In the genomic region with DNA sequence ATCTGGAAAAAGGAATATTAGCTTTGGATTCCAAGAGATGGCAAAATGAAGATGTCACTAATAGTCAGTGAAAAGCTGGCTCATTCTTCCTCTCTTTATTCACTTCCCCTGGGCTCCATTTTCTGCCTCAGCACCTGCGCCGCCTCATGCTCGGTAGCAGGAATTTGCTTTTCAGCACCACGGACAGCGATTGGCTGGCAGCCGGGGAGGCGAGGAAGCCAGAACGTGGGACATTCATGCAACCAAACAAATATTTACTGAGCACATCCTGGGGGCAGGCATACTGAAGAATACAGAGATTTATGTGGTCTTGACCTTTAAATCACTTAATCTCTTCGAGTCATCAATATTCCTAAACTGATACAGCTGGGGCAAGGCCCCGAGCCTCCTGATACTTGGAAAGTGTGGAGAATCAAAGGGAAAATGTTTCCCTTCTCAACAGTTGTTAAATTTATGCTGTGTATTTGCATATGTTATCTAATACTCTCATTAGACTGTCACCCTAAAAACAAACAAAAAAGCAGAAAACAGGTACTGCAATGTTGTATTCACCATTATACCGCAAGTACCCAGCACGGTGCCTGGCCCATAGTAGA, we compare ENCODE assay signal across 9 cellular contexts. TPM values are rescaled to one million over a fixed set of nuclear protein-coding genes. Genes with fewer than 3 reads are reported as not detected.
DNase-seq lines count a peak whose midpoint lies in the region; ATAC-seq lines count a peak whose summit lies in the region.
"Had no signal": no experiment of that assay in that cellular context is flagged by ENCODE, and none has a peak within 500 bp of the region (broad histone marks: within the 10 kb centered on the region; RNA-seq: fewer than 3 reads in every experiment).

No MANE protein-coding gene starts in this region.

- no peak overlapping the region for H3K27ac Mint-ChIP-seq in memory B cell

- H3K27me3 ChIP-seq in MG63 = no peaks in the 10 kb centered on the region

- H3K4me3 ChIP-seq in MG63 = no peak overlapping the region
- H3K4me3 ChIP-seq: skin epidermis had no signal

- ATAC-seq in memory B cell (ENCODE audit: low read depth) (peak; percentile 59), HG02885 (IDR thresholded peaks at IDR 0.05; ENCODE audit: poor library complexity, unreplicated experiment) (no peak)

- H3K36me3 Mint-ChIP-seq in memory B cell = no peaks in the 10 kb centered on the region

- H3K27me3 Mint-ChIP-seq in memory B cell = peaks cover 16% of the 10 kb centered on the region

- H3K36me3 ChIP-seq in MG63 = no peaks in the 10 kb centered on the region

- H3K4me1 Mint-ChIP-seq in memory B cell = no peaks in the 10 kb centered on the region

- peak; percentile 27 for DNase-seq in DMS153 (lab: John Stamatoyannopoulos, UW)
- DNase-seq in MG63 = peak; percentile 37
- peak; percentile 9 to 28 for DNase-seq in activated CD4-positive, alpha-beta T cell treated with anti-CD3 and anti-CD28 coated beads, Interleukin-2, amount 50 U/mL, for 24 hours (ENCODE audit: low read depth in 1 of 2, low spot score in 1 of 2)
- DNase-seq in dermis microvascular lymphatic vessel endothelial cell (ENCODE audit: low read depth in 2 of 2) = peak; percentile 36 to 50
- peak; percentile 66 to 73 for DNase-seq in memory B cell (ENCODE audit: low spot score in 2 of 2)
- peak; percentile 81 for DNase-seq in stimulated activated CD8-positive, alpha-beta memory T cell treated with anti-CD3 and anti-CD28 coated beads, Interleukin-4, amount 100 ng/mL, for 48 hours
- DNase-seq in SKM-1 (lab: John Stamatoyannopoulos, UW; ENCODE audit: unreplicated experiment) = no peak

- H3K9me3 Mint-ChIP-seq in memory B cell = no peaks in the 10 kb centered on the region

- H3K4me3 Mint-ChIP-seq in memory B cell = no peak overlapping the region

- no peaks in the 10 kb centered on the region for H3K9me3 ChIP-seq in MG63

RNA-seq across cellular contexts. Expression of a gene that starts 12.1 kb away (rescaled TPM):
- total RNA-seq in MG63 (2014; rRNA removed; shearing (Covaris generic); ENCODE audit: low replicate concordance) = not detected in 2 replicates
- not detected in 2 replicates for total RNA-seq in dermis microvascular lymphatic vessel endothelial cell
